ENCODE assay signal across 20 cellular contexts in the genomic region with DNA sequence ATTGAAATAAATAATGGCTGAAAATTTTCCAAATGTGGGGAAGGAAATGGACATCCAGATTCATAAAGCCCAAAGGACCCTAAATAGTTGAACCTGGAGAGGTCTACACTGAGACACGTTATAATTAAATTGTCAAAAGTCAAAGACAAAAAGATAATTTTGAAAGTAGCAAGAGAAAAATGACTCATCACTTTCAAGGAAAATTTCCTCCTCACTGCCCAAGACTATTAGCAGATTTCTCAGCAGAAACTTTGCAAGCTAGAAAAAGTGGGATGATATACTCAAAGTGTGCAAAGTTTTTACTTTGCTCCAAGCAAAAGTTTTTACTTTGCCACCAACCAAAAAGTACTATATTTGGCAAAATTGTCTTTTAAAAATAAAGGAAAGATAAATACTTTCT.
DNase-seq lines count a peak whose midpoint lies in the region; ATAC-seq and TF ChIP-seq lines count a peak whose summit lies in the region.
"Had no signal": no experiment of that assay in that cellular context is flagged by ENCODE, and none has a peak within 500 bp of the region (broad histone marks: within the 10 kb centered on the region; RNA-seq: fewer than 3 reads in every experiment).

No MANE protein-coding gene starts in this region.

- H3K79me2 ChIP-seq in ACC112 (ENCODE audit: control insufficient read depth, insufficient read depth, low read length, unreplicated experiment): no peaks in the 10 kb centered on the region

- H3K27me3 ChIP-seq in ACC112 (ENCODE audit: insufficient read depth, low read length) (0 out of 2 replicates have a peak, but pooled peaks cover 2% of the 10 kb centered on the region), brain microvascular endothelial cell (replicated peaks) (peaks cover 4% of the 10 kb centered on the region)

- H3K4me3 ChIP-seq in ACC112 (ENCODE audit: low read depth, low read length) (no peak overlapping the region), choroid plexus epithelial cell (ENCODE audit: low read depth, low read length) (no peak overlapping the region), brain microvascular endothelial cell (ENCODE audit: low read depth, low read length) (no peak overlapping the region)
- H3K4me3 ChIP-seq: esophagus squamous epithelium, gastroesophageal sphincter, lung, prostate gland had no signal

- H3K36me3 ChIP-seq in ACC112 (ENCODE audit: insufficient read depth, low read length) (no peaks in the 10 kb centered on the region), brain microvascular endothelial cell (replicated peaks) (no peaks in the 10 kb centered on the region)
- H3K36me3 ChIP-seq: esophagus squamous epithelium, gastroesophageal sphincter, prostate gland had no signal

- peak overlapping the region; percentile 8 for H2AFZ ChIP-seq in ACC112 (ENCODE audit: low read length, unreplicated experiment)

- TF ChIP-seq CTCF in choroid plexus epithelial cell (conservative IDR thresholded peaks at IDR 0.05; ENCODE audit: low read depth, low read length) (no peak), brain microvascular endothelial cell (IDR thresholded peaks at IDR 0.05; ENCODE audit: low read depth, low read length, missing control alignments) (no peak)

- no peaks in the 10 kb centered on the region for H3K4me1 ChIP-seq in ACC112 (ENCODE audit: control insufficient read depth, insufficient read depth, low read length, unreplicated experiment)
- H3K4me1 ChIP-seq: gastroesophageal sphincter, prostate gland had no signal

- DNase-seq in NCI-H226 (peak; percentile 58), choroid plexus epithelial cell (ENCODE audit: low read depth) (peak; percentile 24), brain microvascular endothelial cell (no peak)
- DNase-seq: effector memory CD4-positive, alpha-beta T cell; esophagus squamous epithelium; H7; hypothalamus; NCI-H1436; NCI-H2107; NCI-H510A; stimulated activated CD4-positive, alpha-beta T cell treated with anti-CD3 and anti-CD28 coated beads, Interleukin-1b, Interleukin-23, amount 100 ng/mL, for 48 hours; substantia nigra had no signal

- H3K27ac ChIP-seq in ACC112 (ENCODE audit: low read depth, low read length) (no peak overlapping the region), brain microvascular endothelial cell (no peak overlapping the region)
- H3K27ac ChIP-seq: C4-2B, esophagus squamous epithelium, gastroesophageal sphincter, prostate gland had no signal

- in situ Hi-C loops in brain microvascular endothelial cell (cut with HindIII; ENCODE audit: low pct_ligation_motif_present, low sequenced_read_pairs): no loop called here

- ATAC-seq in GM19467 (IDR thresholded peaks at IDR 0.05; ENCODE audit: unreplicated experiment) (no peak), HG02588 (IDR thresholded peaks at IDR 0.05; ENCODE audit: unreplicated experiment) (no peak)
- ATAC-seq: activated T-helper 17 cell treated with anti-CD3 and anti-CD28 coated beads, Interleukin-2, amount 50 U/mL, for 72 hours; gastroesophageal sphincter had no signal
